8 cellular contexts compared by ENCODE assay signal in genomic region chr12:12725956-12726542, GRCh38. TPM values are rescaled to one million over a fixed set of nuclear protein-coding genes. Genes with fewer than 3 reads are reported as not detected.
DNase-seq lines count a peak whose midpoint lies in the region; ATAC-seq lines count a peak whose summit lies in the region.

No MANE protein-coding gene starts in this region.

- H3K27ac ChIP-seq in iPS-20b (ENCODE audit: low read length) (peak overlapping the region; percentile 56), substantia nigra (ENCODE audit: low read depth, low read length, poor library complexity, severe bottlenecking) (peak overlapping the region; percentile 98)

- peaks cover 37% of the 10 kb centered on the region for H3K4me1 Mint-ChIP-seq in T-helper 2 cell treated with Interferon-gamma antibody and Interleukin-4, amounts not matched to agents 5 μg/mL and 100 μg/mL, for 36 hours (ENCODE audit: low read depth)
- H3K4me1 Mint-ChIP-seq in activated CD8-positive, alpha-beta T cell treated with anti-CD3 and anti-CD28 coated beads, Interleukin-2, amount 10 ng/mL, durations not matched to agents 7 days and 5 days (ENCODE audit: low read depth) = peaks cover 28% of the 10 kb centered on the region

- H3K36me3 Mint-ChIP-seq in T-helper 2 cell treated with Interferon-gamma antibody and Interleukin-4, amounts not matched to agents 5 μg/mL and 100 μg/mL, for 36 hours (ENCODE audit: low read depth) = peaks cover 65% of the 10 kb centered on the region
- peaks cover 72% of the 10 kb centered on the region for H3K36me3 Mint-ChIP-seq in activated CD8-positive, alpha-beta T cell treated with anti-CD3 and anti-CD28 coated beads, Interleukin-2, amount 10 ng/mL, durations not matched to agents 7 days and 5 days (ENCODE audit: low read depth)

- peaks cover 15% of the 10 kb centered on the region for H3K36me3 ChIP-seq in iPS-20b (ENCODE audit: insufficient read depth, low read depth, low read length)

- peak overlapping the region; percentile 90 for H3K4me3 ChIP-seq in iPS-20b (ENCODE audit: low read length)

- H3K27ac Mint-ChIP-seq in T-helper 2 cell treated with Interferon-gamma antibody and Interleukin-4, amounts not matched to agents 5 μg/mL and 100 μg/mL, for 36 hours = peak overlapping the region; percentile 96
- peak overlapping the region; percentile 96 for H3K27ac Mint-ChIP-seq in activated CD8-positive, alpha-beta T cell treated with anti-CD3 and anti-CD28 coated beads, Interleukin-2, amount 10 ng/mL, durations not matched to agents 7 days and 5 days

- no peak for ATAC-seq in activated CD8-positive, alpha-beta T cell treated with anti-CD3 and anti-CD28 coated beads, Interleukin-2, amount 10 ng/mL, durations not matched to agents 7 days and 5 days
- no peak for ATAC-seq in GM21576 (IDR thresholded peaks at IDR 0.05; ENCODE audit: unreplicated experiment)
- ATAC-seq in HG03520 (IDR thresholded peaks at IDR 0.05; ENCODE audit: unreplicated experiment) = no peak

- H3K9ac ChIP-seq in iPS-20b (ENCODE audit: low read depth, low read length) = peak overlapping the region; percentile 84; the same call in 1 of the 2 replicates

- peak overlapping the region; percentile 92 for H3K4me3 Mint-ChIP-seq in T-helper 2 cell treated with Interferon-gamma antibody and Interleukin-4, amounts not matched to agents 5 μg/mL and 100 μg/mL, for 36 hours
- H3K4me3 Mint-ChIP-seq in activated CD8-positive, alpha-beta T cell treated with anti-CD3 and anti-CD28 coated beads, Interleukin-2, amount 10 ng/mL, durations not matched to agents 7 days and 5 days = peak overlapping the region; percentile 87

- H3K4me1 ChIP-seq in iPS-20b (ENCODE audit: insufficient read depth, low read length) = no peaks in the 10 kb centered on the region

- H3K9me3 ChIP-seq in iPS-20b (ENCODE audit: insufficient read depth, low read depth, low read length) = no peaks in the 10 kb centered on the region

- no peaks in the 10 kb centered on the region for H3K9me3 Mint-ChIP-seq in T-helper 2 cell treated with Interferon-gamma antibody and Interleukin-4, amounts not matched to agents 5 μg/mL and 100 μg/mL, for 36 hours
- no peaks in the 10 kb centered on the region for H3K9me3 Mint-ChIP-seq in activated CD8-positive, alpha-beta T cell treated with anti-CD3 and anti-CD28 coated beads, Interleukin-2, amount 10 ng/mL, durations not matched to agents 7 days and 5 days (ENCODE audit: insufficient read depth)

- CTCF ChIA-PET in activated CD8-positive, alpha-beta T cell treated with anti-CD3 and anti-CD28 coated beads, Interleukin-2, amount 10 ng/mL, durations not matched to agents 7 days and 5 days (lab: Charles Lee) = interaction anchor here (0.6 to 3.5 kb wide), 8 partner anchors 7 to 368 kb away, joined by 3 to 66 read pairs (median 4); partner anchors contain the start of gene CDKN1B

- POLR2A ChIA-PET in activated CD8-positive, alpha-beta T cell treated with anti-CD3 and anti-CD28 coated beads, Interleukin-2, amount 10 ng/mL, durations not matched to agents 7 days and 5 days (lab: Charles Lee) = interaction anchor here (0.6 to 16.1 kb wide), 28 partner anchors 10 to 368 kb away, joined by 3 to 516 read pairs (median 4); partner anchors contain the start of genes BORCS5, CDKN1B, DUSP16 and GPR19

- peaks cover 4% of the 10 kb centered on the region for H3K27me3 Mint-ChIP-seq in T-helper 2 cell treated with Interferon-gamma antibody and Interleukin-4, amounts not matched to agents 5 μg/mL and 100 μg/mL, for 36 hours (ENCODE audit: low read depth)
- H3K27me3 Mint-ChIP-seq in activated CD8-positive, alpha-beta T cell treated with anti-CD3 and anti-CD28 coated beads, Interleukin-2, amount 10 ng/mL, durations not matched to agents 7 days and 5 days (ENCODE audit: low read depth) = no peaks in the 10 kb centered on the region

- DNase-seq in T-helper 2 cell treated with Interferon-gamma antibody and Interleukin-4, amounts not matched to agents 5 μg/mL and 100 μg/mL, for 36 hours (ENCODE audit: low spot score) = no peak
- DNase-seq in T-helper 2 cell (no peak), substantia nigra (lab: John Stamatoyannopoulos, UW) (no peak), NCI-H446 treated with DMSO at 0.1 percent for 48 hours (lab: John Stamatoyannopoulos, UW) (no peak)
- DNase-seq in activated CD8-positive, alpha-beta T cell treated with anti-CD3 and anti-CD28 coated beads, Interleukin-2, amount 10 ng/mL, durations not matched to agents 7 days and 5 days = no peak

- H3K27me3 ChIP-seq in iPS-20b (ENCODE audit: insufficient read depth, low read length) = peaks cover 38% of the 10 kb centered on the region

RNA-seq across cellular contexts. Expression of gene CDKN1B, which starts 8.9 kb away (rescaled TPM):
- 10 to 100 TPM; 90.5 to 96.7 TPM for total RNA-seq in activated CD8-positive, alpha-beta T cell treated with anti-CD3 and anti-CD28 coated beads, Interleukin-2, amount 10 ng/mL, durations not matched to agents 7 days and 5 days

RNA-seq across cellular contexts. Expression of gene GPR19, which starts 30.1 kb away (rescaled TPM):
- 10 to 100 TPM in 1 of 2 experiments, 1 to 10 TPM in 1; 7.9 to 11.0 TPM for total RNA-seq in activated CD8-positive, alpha-beta T cell treated with anti-CD3 and anti-CD28 coated beads, Interleukin-2, amount 10 ng/mL, durations not matched to agents 7 days and 5 days

RNA-seq across cellular contexts. Expression of gene APOLD1, which starts 59.4 kb away (rescaled TPM):
- 10 to 100 TPM; 11.0 to 11.1 TPM for total RNA-seq in activated CD8-positive, alpha-beta T cell treated with anti-CD3 and anti-CD28 coated beads, Interleukin-2, amount 10 ng/mL, durations not matched to agents 7 days and 5 days
